Comparison of ENCODE assay signal across 1 cellular context in the genomic region with DNA sequence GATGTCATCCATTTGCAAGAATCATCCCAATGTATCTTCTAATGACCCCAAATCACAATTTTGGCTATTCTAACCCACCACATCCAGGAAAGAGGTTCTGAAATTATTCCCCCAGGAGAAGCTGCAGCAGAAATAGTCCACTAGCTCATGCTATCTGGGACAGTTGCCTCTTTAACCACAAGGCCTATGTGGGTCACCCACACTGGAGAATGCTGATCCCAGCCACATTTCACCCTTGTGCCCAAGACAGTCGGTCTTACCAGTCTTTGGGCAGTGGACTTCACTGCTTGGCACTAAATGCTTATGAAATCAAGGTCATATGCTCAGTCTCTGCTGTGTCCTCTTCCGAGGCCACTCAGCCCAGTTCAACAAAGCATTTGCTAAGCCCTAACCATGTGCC.
TF ChIP-seq lines count a peak whose summit lies in the region.

No MANE protein-coding gene starts in this region.

TF ChIP-seq in A549, 52 proteins besides CTCF, POLR2A, EP300 and RAD21 (continued from another document):
- TF ChIP-seq, protein P1, sequence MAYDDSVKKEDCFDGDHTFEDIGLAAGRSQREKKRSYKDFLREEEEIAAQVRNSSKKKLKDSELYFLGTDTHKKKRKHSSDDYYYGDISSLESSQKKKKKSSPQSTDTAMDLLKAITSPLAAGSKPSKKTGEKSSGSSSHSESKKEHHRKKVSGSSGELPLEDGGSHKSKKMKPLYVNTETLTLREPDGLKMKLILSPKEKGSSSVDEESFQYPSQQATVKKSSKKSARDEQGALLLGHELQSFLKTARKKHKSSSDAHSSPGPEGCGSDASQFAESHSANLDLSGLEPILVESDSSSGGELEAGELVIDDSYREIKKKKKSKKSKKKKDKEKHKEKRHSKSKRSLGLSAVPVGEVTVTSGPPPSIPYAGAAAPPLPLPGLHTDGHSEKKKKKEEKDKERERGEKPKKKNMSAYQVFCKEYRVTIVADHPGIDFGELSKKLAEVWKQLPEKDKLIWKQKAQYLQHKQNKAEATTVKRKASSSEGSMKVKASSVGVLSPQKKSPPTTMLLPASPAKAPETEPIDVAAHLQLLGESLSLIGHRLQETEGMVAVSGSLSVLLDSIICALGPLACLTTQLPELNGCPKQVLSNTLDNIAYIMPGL (CRISPR knock-in tag; IDR thresholded peaks at IDR 0.05; ENCODE audit: borderline replicate concordance): no peak
